Comparison of ENCODE assay signal across 20 cellular contexts in the genomic region with DNA sequence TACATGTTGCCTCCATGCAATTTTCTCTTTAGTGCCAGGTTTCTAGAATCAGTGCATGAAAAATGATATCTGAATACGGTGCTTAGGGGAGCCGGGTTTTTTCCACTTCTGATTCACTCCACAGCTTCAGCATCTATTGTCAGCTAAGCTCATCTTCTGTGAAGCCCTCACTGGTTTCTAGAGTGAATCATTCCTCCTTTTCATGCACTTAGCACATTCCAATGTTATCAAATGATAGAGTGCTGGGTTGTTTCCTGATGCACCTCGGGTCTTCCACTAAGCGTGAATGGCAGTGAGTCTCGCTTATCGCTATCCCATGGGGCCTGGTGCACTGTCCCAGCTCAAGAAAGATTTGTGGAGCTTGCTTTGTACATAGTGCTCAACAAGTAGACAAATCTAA.
A peak's percentile ranks its signal among the peaks of the same experiment; 100 is the strongest.
DNase-seq lines count a peak whose midpoint lies in the region; ATAC-seq and TF ChIP-seq lines count a peak whose summit lies in the region.
"Had no signal": no experiment of that assay in that cellular context is flagged by ENCODE, and none has a peak within 500 bp of the region (broad histone marks: within the 10 kb centered on the region; RNA-seq: fewer than 3 reads in every experiment).

No MANE protein-coding gene starts in this region.

- TF ChIP-seq CTCF in HFFc6 (IDR thresholded peaks at IDR 0.05) (no peak), gastrocnemius medialis (IDR thresholded peaks at IDR 0.05 in 4 of 5, conservative IDR thresholded peaks at IDR 0.05 in 1 of 5) (no peak)

- no peak overlapping the region for H3K4me3 ChIP-seq in gastrocnemius medialis
- H3K4me3 ChIP-seq: neural progenitor cell had no signal

- CTCF ChIA-PET in HEK293T (lab: Yijun Ruan, JAX) = interaction anchor here (0.6 to 1.3 kb wide), 2 partner anchors 15 to 46 kb away, joined by 3 to 5 read pairs; no protein-coding TSS in a partner anchor

- DNase-seq in A172 (ENCODE audit: low spot score) (peak; percentile 86), HFFc6 (peak; percentile 28), amniotic epithelial cell (ENCODE audit: low read depth) (peak; percentile 95), hepatic stellate cell (ENCODE audit: low spot score) (peak; percentile 61), activated gamma-delta T cell (lab: John Stamatoyannopoulos, UW) (no peak), HEK293T (ENCODE audit: extremely low spot score) (no peak), DMS79 treated with DMSO at 0.1 percent for 48 hours (lab: John Stamatoyannopoulos, UW) (no peak), gastrocnemius medialis (no peak)
- DNase-seq: activated naive CD4-positive, alpha-beta T cell; activated T-cell treated with anti-CD3 and anti-CD28 coated beads for 4 hours; DMS 273 treated with DMSO at 0.1 percent for 48 hours; hippocampal formation; NCI-H187 treated with DMSO at 0.1 percent for 48 hours; NCI-H446; T-helper 1 cell had no signal

- H3K27me3 Mint-ChIP-seq in HFFc6 (ENCODE audit: insufficient read depth) = no peaks in the 10 kb centered on the region; the same call in 1 of the 2 replicates
- H3K27me3 Mint-ChIP-seq: stimulated activated naive CD8-positive, alpha-beta T cell treated with anti-CD3 and anti-CD28 coated beads, Interleukin-15, Interleukin-2, amounts not matched to agents 100 ng/mL and 50 ng/mL, for 24 hours; type B pancreatic cell had no signal

- no peak overlapping the region for H3K4me3 Mint-ChIP-seq in HFFc6
- H3K4me3 Mint-ChIP-seq: CD14-positive monocyte; neural progenitor cell; stimulated activated naive CD8-positive, alpha-beta T cell treated with anti-CD3 and anti-CD28 coated beads, Interleukin-15, Interleukin-2, amounts not matched to agents 100 ng/mL and 50 ng/mL, for 24 hours; type B pancreatic cell had no signal

- POLR2A ChIA-PET in HEK293T (lab: Yijun Ruan, JAX) = no interaction called here

- H3K4me1 Mint-ChIP-seq in HFFc6 (ENCODE audit: low read depth) = peaks cover 60% of the 10 kb centered on the region

- no peaks in the 10 kb centered on the region for H3K9me3 ChIP-seq in gastrocnemius medialis

- in situ Hi-C loops in gastrocnemius medialis (cut with MboI; ENCODE audit: low sequenced_read_pairs in 4 of 4) = loop anchor here in 2 of 4 donors (5.0 kb wide), 2 partner anchors 57 to 62 kb away; no protein-coding TSS in a partner anchor

- no peak for ATAC-seq in gastrocnemius medialis

- H3K4me1 ChIP-seq in gastrocnemius medialis = peaks cover 23 to 28% of the 10 kb centered on the region in 2 donors

- H3K27ac ChIP-seq in gastrocnemius medialis = no peak overlapping the region
- H3K27ac ChIP-seq: neural progenitor cell, VCaP had no signal

- no peaks in the 10 kb centered on the region for H3K36me3 ChIP-seq in gastrocnemius medialis
- H3K36me3 ChIP-seq: neural progenitor cell had no signal

- H3K36me3 Mint-ChIP-seq in HFFc6 (ENCODE audit: low read depth) = no peaks in the 10 kb centered on the region
- H3K36me3 Mint-ChIP-seq: neural progenitor cell, type B pancreatic cell had no signal

- no peak for TF ChIP-seq POLR2A in gastrocnemius medialis (IDR thresholded peaks at IDR 0.05)

- no peaks in the 10 kb centered on the region for H3K27me3 ChIP-seq in gastrocnemius medialis
- H3K27me3 ChIP-seq: neural progenitor cell had no signal

- no peaks in the 10 kb centered on the region for H3K9me3 Mint-ChIP-seq in HFFc6
- H3K9me3 Mint-ChIP-seq: neural progenitor cell; stimulated activated naive CD8-positive, alpha-beta T cell treated with anti-CD3 and anti-CD28 coated beads, Interleukin-15, Interleukin-2, amounts not matched to agents 100 ng/mL and 50 ng/mL, for 24 hours; type B pancreatic cell had no signal

- intact Hi-C loops in gastrocnemius medialis (cut with DNase I; ENCODE audit: low total_unique reads) = loop anchor here (5.0 kb wide), 2 partner anchors 168 to 233 kb away; no protein-coding TSS in a partner anchor

- peak overlapping the region; percentile 10; the same call in 1 of the 2 replicates for H3K27ac Mint-ChIP-seq in HFFc6
- H3K27ac Mint-ChIP-seq: neural progenitor cell; stimulated activated naive CD8-positive, alpha-beta T cell treated with anti-CD3 and anti-CD28 coated beads, Interleukin-15, Interleukin-2, amounts not matched to agents 100 ng/mL and 50 ng/mL, for 24 hours had no signal

TF ChIP-seq in HEK293T, 16 proteins besides CTCF, POLR2A, EP300 and RAD21:
- TF ChIP-seq HDGF (IDR thresholded peaks at IDR 0.05; ENCODE audit: borderline replicate concordance) (no peak), SP1 (IDR thresholded peaks at IDR 0.05) (no peak), FOXM1 (IDR thresholded peaks at IDR 0.05; ENCODE audit: borderline replicate concordance) (no peak), TARDBP (IDR thresholded peaks at IDR 0.05) (no peak), SUZ12 (IDR thresholded peaks at IDR 0.05) (no peak), LEF1 (IDR thresholded peaks at IDR 0.05; ENCODE audit: borderline replicate concordance) (no peak), CTBP1 (IDR thresholded peaks at IDR 0.05; ENCODE audit: borderline replicate concordance) (no peak), ARNT (IDR thresholded peaks at IDR 0.05) (no peak), FOXK2 (IDR thresholded peaks at IDR 0.05) (no peak), ELF4 (IDR thresholded peaks at IDR 0.05) (no peak), NFRKB (IDR thresholded peaks at IDR 0.05) (no peak), ZNF384 (IDR thresholded peaks at IDR 0.05) (no peak), L3MBTL2 (conservative IDR thresholded peaks at IDR 0.05) (no peak), BHLHE40 (IDR thresholded peaks at IDR 0.05; ENCODE audit: borderline replicate concordance) (no peak), FOXA1 (IDR thresholded peaks at IDR 0.05) (no peak)
- TF ChIP-seq, protein P1, sequence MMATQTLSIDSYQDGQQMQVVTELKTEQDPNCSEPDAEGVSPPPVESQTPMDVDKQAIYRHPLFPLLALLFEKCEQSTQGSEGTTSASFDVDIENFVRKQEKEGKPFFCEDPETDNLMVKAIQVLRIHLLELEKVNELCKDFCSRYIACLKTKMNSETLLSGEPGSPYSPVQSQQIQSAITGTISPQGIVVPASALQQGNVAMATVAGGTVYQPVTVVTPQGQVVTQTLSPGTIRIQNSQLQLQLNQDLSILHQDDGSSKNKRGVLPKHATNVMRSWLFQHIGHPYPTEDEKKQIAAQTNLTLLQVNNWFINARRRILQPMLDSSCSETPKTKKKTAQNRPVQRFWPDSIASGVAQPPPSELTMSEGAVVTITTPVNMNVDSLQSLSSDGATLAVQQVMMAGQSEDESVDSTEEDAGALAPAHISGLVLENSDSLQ (IDR thresholded peaks at IDR 0.05) = no peak

Comparison
In these comparisons a context has a peak if more than half of its experiments do, and no peak if none do; other contexts are left out.
1. DNase-seq: peak in A172 (single experiment), HFFc6 (single experiment), amniotic epithelial cell (single experiment) and hepatic stellate cell (single experiment); none in activated gamma-delta T cell (single experiment), HEK293T (single experiment), DMS79 treated with DMSO at 0.1 percent for 48 hours (single experiment) and gastrocnemius medialis (0 of 2).